Comparison of ENCODE assay signal across 18 cellular contexts in genomic region chr9:84411647-84412267, GRCh38.
DNase-seq lines count a peak whose midpoint lies in the region; ATAC-seq and TF ChIP-seq lines count a peak whose summit lies in the region.
"Had no signal": no experiment of that assay in that cellular context is flagged by ENCODE, and none has a peak within 500 bp of the region (broad histone marks: within the 10 kb centered on the region; RNA-seq: fewer than 3 reads in every experiment).

No MANE protein-coding gene starts in this region.

- H2AFZ ChIP-seq in hepatocyte = no peak overlapping the region
- H2AFZ ChIP-seq: GM23338 had no signal

- H3K27ac ChIP-seq in angular gyrus (ENCODE audit: low read depth, low read length) (peak overlapping the region; percentile 27), hepatocyte (no peak overlapping the region)
- H3K27ac ChIP-seq: C4-2B, RWPE1 had no signal

- H3K36me3 ChIP-seq in hepatocyte (replicated peaks; ENCODE audit: insufficient read depth, low read depth) = no peaks in the 10 kb centered on the region

- ATAC-seq in omental fat pad (ENCODE audit: low FRiP score) = peak; percentile 48
- no peak for ATAC-seq in GM18520 (IDR thresholded peaks at IDR 0.05; ENCODE audit: unreplicated experiment)
- ATAC-seq in GM18517 (IDR thresholded peaks at IDR 0.05; ENCODE audit: unreplicated experiment) = no peak
- ATAC-seq: GM23338 had no signal

- H3K79me2 ChIP-seq in hepatocyte = no peaks in the 10 kb centered on the region

- H4K20me1 ChIP-seq in hepatocyte (ENCODE audit: insufficient read depth, poor library complexity, severe bottlenecking) = no peaks in the 10 kb centered on the region

- H3K4me1 ChIP-seq in hepatocyte (ENCODE audit: insufficient read depth) = no peaks in the 10 kb centered on the region

- no peaks in the 10 kb centered on the region for H3K9me2 ChIP-seq in hepatocyte (replicated peaks; ENCODE audit: insufficient read depth)

- peak; percentile 20 for DNase-seq in AG08395 (ENCODE audit: low spot score)
- peak; percentile 28 for DNase-seq in fibroblast of gingiva (ENCODE audit: low read depth)
- DNase-seq in omental fat pad (ENCODE audit: low spot score) = no peak
- no peak for DNase-seq in glomerular visceral epithelial cell (ENCODE audit: extremely low spot score)
- DNase-seq in hepatocyte (ENCODE audit: low spot score) = no peak
- DNase-seq: DMS 273 treated with DMSO at 0.1 percent for 48 hours, GDM1, IMR-90, Karpas-422, NCI-H1105, NCI-H1694, NCI-H226 had no signal

- H3K4me3 ChIP-seq in hepatocyte = no peak overlapping the region
- H3K4me3 ChIP-seq: GM23338 had no signal

- TF ChIP-seq CTCF in omental fat pad (IDR thresholded peaks at IDR 0.05) (no peak), hepatocyte (IDR thresholded peaks at IDR 0.05; ENCODE audit: poor library complexity) (no peak)

- H3K27me3 ChIP-seq in hepatocyte = no peaks in the 10 kb centered on the region

- WGBS in hepatocyte (ENCODE audit: low lambda C conversion rate, missing lambda C conversion rate) = 90% methylated on average over 7 of the region's 7 CpGs

- no peaks in the 10 kb centered on the region for H3K9me3 ChIP-seq in hepatocyte (ENCODE audit: low read depth)

- no peak overlapping the region for H3K4me2 ChIP-seq in hepatocyte
- H3K4me2 ChIP-seq: GM23338 had no signal

Comparison
In these comparisons a context has a peak if more than half of its experiments do, and no peak if none do; other contexts are left out.
1. DNase-seq: peak in AG08395 (single experiment) and fibroblast of gingiva (single experiment); none in omental fat pad (single experiment), glomerular visceral epithelial cell (single experiment) and hepatocyte (single experiment).